ENCODE assay signal across 1 cellular context in genomic region chr3:13588971-13589370, GRCh38.
TF ChIP-seq lines count a peak whose summit lies in the region.

No MANE protein-coding gene starts in this region.

TF ChIP-seq in WTC11, 78 proteins besides CTCF, POLR2A, EP300 and RAD21 (continued from another document):
- TF ChIP-seq AR (CRISPR knock-in tag; IDR thresholded peaks at IDR 0.05) (no peak), ZNF317 (CRISPR knock-in tag; IDR thresholded peaks at IDR 0.05; ENCODE audit: borderline replicate concordance, low read depth) (no peak), ARID4B (CRISPR knock-in tag; IDR thresholded peaks at IDR 0.05; ENCODE audit: borderline replicate concordance) (no peak), NR3C1 (CRISPR knock-in tag; conservative IDR thresholded peaks at IDR 0.05; ENCODE audit: low read depth) (no peak), ZNF532 (CRISPR knock-in tag; IDR thresholded peaks at IDR 0.05; ENCODE audit: borderline replicate concordance) (no peak), TEAD1 (CRISPR knock-in tag; IDR thresholded peaks at IDR 0.05) (no peak), OVOL2 (CRISPR knock-in tag; IDR thresholded peaks at IDR 0.05; ENCODE audit: borderline replicate concordance) (no peak), RELA (CRISPR knock-in tag; IDR thresholded peaks at IDR 0.05; ENCODE audit: borderline replicate concordance) (no peak), TEAD4 (CRISPR knock-in tag; IDR thresholded peaks at IDR 0.05) (no peak), NR1H2 (CRISPR knock-in tag; IDR thresholded peaks at IDR 0.05) (no peak), KAT7 (CRISPR knock-in tag; IDR thresholded peaks at IDR 0.05; ENCODE audit: borderline replicate concordance) (no peak), EMX1 (CRISPR knock-in tag; IDR thresholded peaks at IDR 0.05) (no peak)
